Comparison of ENCODE assay signal across 8 cellular contexts in genomic region chr9:137423001-137423809, GRCh38. TPM values are rescaled to one million over a fixed set of nuclear protein-coding genes. Genes with fewer than 3 reads are reported as not detected.
DNase-seq lines count a peak whose midpoint lies in the region; ATAC-seq and TF ChIP-seq lines count a peak whose summit lies in the region.

A gene with protein sequence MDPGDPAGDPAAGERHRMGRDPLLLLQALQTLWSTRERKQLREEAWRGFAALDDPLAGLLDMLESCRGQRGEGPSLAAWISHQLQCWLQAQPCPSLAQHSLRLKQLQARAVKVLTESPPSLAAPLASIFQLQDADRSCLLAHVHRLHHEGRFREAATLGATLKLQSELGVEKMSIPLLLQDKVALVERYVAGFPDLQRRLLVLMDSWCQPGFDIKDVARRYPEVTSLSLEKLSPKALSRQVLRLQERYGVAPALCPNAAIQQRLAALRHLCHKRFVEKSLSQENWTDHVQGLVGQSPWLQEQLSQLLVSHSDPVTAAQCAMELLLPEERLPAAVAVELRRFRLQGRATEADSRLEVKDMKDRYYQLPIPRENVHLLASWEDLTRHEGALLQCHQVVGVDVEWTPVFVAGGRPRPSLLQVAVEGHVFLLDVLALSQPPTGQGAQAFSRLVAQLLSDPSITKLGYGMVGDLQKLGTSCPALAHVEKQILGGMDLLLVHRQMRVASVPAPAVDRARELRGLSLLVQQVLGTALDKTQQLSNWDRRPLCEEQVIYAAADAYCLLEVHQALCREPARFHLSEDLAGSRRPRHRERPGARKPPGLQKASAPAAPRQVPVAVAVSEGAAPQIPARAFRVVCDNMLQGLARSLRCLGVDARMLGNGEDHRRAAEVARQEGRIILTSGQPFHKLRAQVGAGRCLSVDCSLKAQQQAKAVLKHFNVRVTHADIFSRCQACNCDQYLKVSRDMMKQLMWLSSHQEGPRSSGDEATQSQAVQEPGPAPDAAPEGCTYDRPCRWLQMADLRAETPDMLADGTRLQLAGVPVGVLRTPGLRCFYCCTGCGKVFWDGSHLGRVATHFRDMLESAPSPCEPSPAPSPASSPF (minus strand): TSS chr9:137423162. CDS start chr9:137395357, 27,805 bp downstream.
A gene with protein sequence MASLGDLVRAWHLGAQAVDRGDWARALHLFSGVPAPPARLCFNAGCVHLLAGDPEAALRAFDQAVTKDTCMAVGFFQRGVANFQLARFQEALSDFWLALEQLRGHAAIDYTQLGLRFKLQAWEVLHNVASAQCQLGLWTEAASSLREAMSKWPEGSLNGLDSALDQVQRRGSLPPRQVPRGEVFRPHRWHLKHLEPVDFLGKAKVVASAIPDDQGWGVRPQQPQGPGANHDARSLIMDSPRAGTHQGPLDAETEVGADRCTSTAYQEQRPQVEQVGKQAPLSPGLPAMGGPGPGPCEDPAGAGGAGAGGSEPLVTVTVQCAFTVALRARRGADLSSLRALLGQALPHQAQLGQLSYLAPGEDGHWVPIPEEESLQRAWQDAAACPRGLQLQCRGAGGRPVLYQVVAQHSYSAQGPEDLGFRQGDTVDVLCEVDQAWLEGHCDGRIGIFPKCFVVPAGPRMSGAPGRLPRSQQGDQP (plus strand): TSS chr9:137423393. CDS start chr9:137423530, 137 bp downstream.

- ATAC-seq in HG02870 (IDR thresholded peaks at IDR 0.05; ENCODE audit: unreplicated experiment) = peak; percentile 77
- peak; percentile 97 for ATAC-seq in aorta (ENCODE audit: low FRiP score)

- 3% methylated on average over 32 of the region's 108 CpGs for WGBS in hepatocyte (ENCODE audit: low lambda C conversion rate, missing lambda C conversion rate)
- WGBS in aorta, 2 donors = 1% methylated on average over 40 to 108 of the region's 108 CpGs

- TF ChIP-seq CTCF in ascending aorta (IDR thresholded peaks at IDR 0.05) (peak; percentile 60 to 92 (median 68)), hepatocyte (IDR thresholded peaks at IDR 0.05; ENCODE audit: poor library complexity) (peak; percentile 61)

- H3K9me2 ChIP-seq in hepatocyte (replicated peaks; ENCODE audit: insufficient read depth) = no peaks in the 10 kb centered on the region

- DNase-seq in NCI-H146 treated with DMSO at 0.1 percent for 48 hours (lab: John Stamatoyannopoulos, UW; ENCODE audit: unreplicated experiment) (peak; percentile 58), ascending aorta (ENCODE audit: low spot score in 2 of 2) (peak; percentile 62 to 95), hepatocyte (ENCODE audit: low spot score) (peak; percentile 98), retina (peak; percentile 80), aorta (peak; percentile 96 to 98)
- peak; percentile 92 for DNase-seq in T-helper 2 cell treated with Interferon-gamma antibody and Interleukin-4, amounts not matched to agents 5 μg/mL and 100 μg/mL, for 36 hours (ENCODE audit: low spot score)

- no peaks in the 10 kb centered on the region for H4K20me1 ChIP-seq in hepatocyte (ENCODE audit: insufficient read depth, poor library complexity, severe bottlenecking)

- H3K4me3 ChIP-seq in ascending aorta (peak within 1 kb of the TSS; percentile 73 to 100), hepatocyte (peak within 1 kb of the TSS; percentile 98), aorta (ENCODE audit: low read length in 2 of 2) (peak within 1 kb of the TSS; percentile 97)

- H3K9me3 ChIP-seq in ascending aorta (no peaks in the 10 kb centered on the region), hepatocyte (ENCODE audit: low read depth) (no peaks in the 10 kb centered on the region), aorta (ENCODE audit: control insufficient read depth, low read length) (no peaks in the 10 kb centered on the region)

- peak within 1 kb of the TSS; percentile 94 for H3K4me3 Mint-ChIP-seq in T-helper 2 cell treated with Interferon-gamma antibody and Interleukin-4, amounts not matched to agents 5 μg/mL and 100 μg/mL, for 36 hours

- peaks cover 9% of the 10 kb centered on the region for H3K4me1 Mint-ChIP-seq in T-helper 2 cell treated with Interferon-gamma antibody and Interleukin-4, amounts not matched to agents 5 μg/mL and 100 μg/mL, for 36 hours (ENCODE audit: low read depth)

- H3K27me3 Mint-ChIP-seq in T-helper 2 cell treated with Interferon-gamma antibody and Interleukin-4, amounts not matched to agents 5 μg/mL and 100 μg/mL, for 36 hours (ENCODE audit: low read depth) = peaks cover 9% of the 10 kb centered on the region

- no peaks in the 10 kb centered on the region for H3K36me3 Mint-ChIP-seq in T-helper 2 cell treated with Interferon-gamma antibody and Interleukin-4, amounts not matched to agents 5 μg/mL and 100 μg/mL, for 36 hours (ENCODE audit: low read depth)

- H3K79me2 ChIP-seq in hepatocyte = peaks cover 44% of the 10 kb centered on the region

- peak within 1 kb of the TSS; percentile 41 for H3K27ac Mint-ChIP-seq in T-helper 2 cell treated with Interferon-gamma antibody and Interleukin-4, amounts not matched to agents 5 μg/mL and 100 μg/mL, for 36 hours

- peaks cover 0 to 3% of the 10 kb centered on the region in 2 donors for H3K36me3 ChIP-seq in ascending aorta
- H3K36me3 ChIP-seq in hepatocyte (replicated peaks; ENCODE audit: insufficient read depth, low read depth) = no peaks in the 10 kb centered on the region
- H3K36me3 ChIP-seq in aorta (ENCODE audit: control insufficient read depth in 1 of 2, insufficient read depth in 2 of 2, low read length in 1 of 2) = no peaks in the 10 kb centered on the region

- intact Hi-C loops in ascending aorta (cut with DNase I) (loop anchor here (1.0 to 10.0 kb wide), 3 partner anchors 22 to 102 kb away; partner anchors contain the start of gene NSMF), aorta (cut with DNase I) (loop anchor here in 1 of 2 donors (10.0 kb wide), 1 partner anchor 102 kb away; no protein-coding TSS in a partner anchor)

- H2AFZ ChIP-seq in hepatocyte = peak within 1 kb of the TSS; percentile 99

- H3K9me3 Mint-ChIP-seq in T-helper 2 cell treated with Interferon-gamma antibody and Interleukin-4, amounts not matched to agents 5 μg/mL and 100 μg/mL, for 36 hours = no peaks in the 10 kb centered on the region

- TF ChIP-seq POLR2A in GM15510 (IDR thresholded peaks at IDR 0.05; ENCODE audit: borderline replicate concordance, extremely low read depth, insufficient read length) = peak; percentile 73

- no peaks in the 10 kb centered on the region for H3K27me3 ChIP-seq in ascending aorta
- no peaks in the 10 kb centered on the region for H3K27me3 ChIP-seq in hepatocyte
- H3K27me3 ChIP-seq in aorta (ENCODE audit: control insufficient read depth in 1 of 2, insufficient read depth in 2 of 2, low read length in 1 of 2) = no peaks in the 10 kb centered on the region

- H3K27ac ChIP-seq in ascending aorta = peak within 1 kb of the TSS; percentile 51 to 87
- H3K27ac ChIP-seq in hepatocyte = peak within 1 kb of the TSS; percentile 93
- H3K27ac ChIP-seq in aorta (ENCODE audit: low read depth in 1 of 2, low read length in 2 of 2) = peak within 1 kb of the TSS in 1 of 2 donors; percentile 28

- H3K4me1 ChIP-seq in ascending aorta (peaks cover 7 to 15% of the 10 kb centered on the region in 2 donors), hepatocyte (ENCODE audit: insufficient read depth) (peaks cover 20% of the 10 kb centered on the region), aorta (ENCODE audit: control insufficient read depth in 1 of 2, insufficient read depth in 2 of 2, low read length in 2 of 2) (no peaks in the 10 kb centered on the region)

- peak within 1 kb of the TSS; percentile 98 for H3K4me2 ChIP-seq in hepatocyte

RNA-seq across cellular contexts. Expression of the first gene that starts in this region (rescaled TPM):
- total RNA-seq in ascending aorta = 16.7 TPM
- 7.3 and 11.8 TPM in 2 replicates for total RNA-seq in hepatocyte
- polyA plus RNA-seq in hepatocyte = 21.6 and 24.9 TPM in 2 replicates
- 10 to 100 TPM; 21.9 to 38.2 TPM for total RNA-seq in aorta
- polyA plus RNA-seq in aorta = 10 to 100 TPM; 15.9 to 96.8 TPM

RNA-seq across cellular contexts. Expression of the second gene that starts in this region (rescaled TPM):
- total RNA-seq in ascending aorta = 6.9 TPM
- total RNA-seq in hepatocyte = 7.2 and 8.2 TPM in 2 replicates
- 12.5 and 13.9 TPM in 2 replicates for polyA plus RNA-seq in hepatocyte
- total RNA-seq in aorta = 1 to 10 TPM; 4.1 to 8.5 TPM
- polyA plus RNA-seq in aorta = 10 to 100 TPM in 1 of 2 donors, 1 to 10 TPM in 1; 2.9 to 12.6 TPM
